Comparison of ENCODE assay signal across 8 cellular contexts in genomic region chr16:14974656-14975417, GRCh38. TPM values are rescaled to one million over a fixed set of nuclear protein-coding genes. Genes with fewer than 3 reads are reported as not detected.
DNase-seq lines count a peak whose midpoint lies in the region; ATAC-seq lines count a peak whose summit lies in the region.

A gene with protein sequence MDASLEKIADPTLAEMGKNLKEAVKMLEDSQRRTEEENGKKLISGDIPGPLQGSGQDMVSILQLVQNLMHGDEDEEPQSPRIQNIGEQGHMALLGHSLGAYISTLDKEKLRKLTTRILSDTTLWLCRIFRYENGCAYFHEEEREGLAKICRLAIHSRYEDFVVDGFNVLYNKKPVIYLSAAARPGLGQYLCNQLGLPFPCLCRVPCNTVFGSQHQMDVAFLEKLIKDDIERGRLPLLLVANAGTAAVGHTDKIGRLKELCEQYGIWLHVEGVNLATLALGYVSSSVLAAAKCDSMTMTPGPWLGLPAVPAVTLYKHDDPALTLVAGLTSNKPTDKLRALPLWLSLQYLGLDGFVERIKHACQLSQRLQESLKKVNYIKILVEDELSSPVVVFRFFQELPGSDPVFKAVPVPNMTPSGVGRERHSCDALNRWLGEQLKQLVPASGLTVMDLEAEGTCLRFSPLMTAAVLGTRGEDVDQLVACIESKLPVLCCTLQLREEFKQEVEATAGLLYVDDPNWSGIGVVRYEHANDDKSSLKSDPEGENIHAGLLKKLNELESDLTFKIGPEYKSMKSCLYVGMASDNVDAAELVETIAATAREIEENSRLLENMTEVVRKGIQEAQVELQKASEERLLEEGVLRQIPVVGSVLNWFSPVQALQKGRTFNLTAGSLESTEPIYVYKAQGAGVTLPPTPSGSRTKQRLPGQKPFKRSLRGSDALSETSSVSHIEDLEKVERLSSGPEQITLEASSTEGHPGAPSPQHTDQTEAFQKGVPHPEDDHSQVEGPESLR (plus strand): TSS chr16:14975026. CDS start chr16:14975200, 174 bp downstream.

- peak; percentile 94 for ATAC-seq in GM19372 (IDR thresholded peaks at IDR 0.05; ENCODE audit: low read depth, unreplicated experiment)
- peak; percentile 93 for ATAC-seq in HG03521 (IDR thresholded peaks at IDR 0.05; ENCODE audit: unreplicated experiment)
- peak; percentile 90 for ATAC-seq in left lobe of liver

- DNase-seq in C1 segment of cervical spinal cord (lab: John Stamatoyannopoulos, UW) (peak; percentile 30 to 95 (median 86)), NCI-H748 (lab: John Stamatoyannopoulos, UW; ENCODE audit: unreplicated experiment) (peak; percentile 85), dedifferentiated amniotic fluid mesenchymal stem cell (ENCODE audit: extremely low spot score) (peak; percentile 77), left lobe of liver (ENCODE audit: low spot score) (peak; percentile 97)
- DNase-seq in activated CD4-positive, alpha-beta T cell treated with anti-CD3 and anti-CD28 coated beads, Interleukin-2, amount 50 U/mL, for 1 hour: peak; percentile 99
- peak; percentile 99 for DNase-seq in stimulated activated CD4-positive, alpha-beta T cell treated with anti-CD3 and anti-CD28 coated beads, Interleukin-2, amount 100 ng/mL, for 24 hours

RNA-seq across cellular contexts. Expression of the gene that starts here (rescaled TPM):
- total RNA-seq in left lobe of liver: 117 TPM

Comparison
In these comparisons a context has a peak if more than half of its experiments do, and no peak if none do; other contexts are left out.
1. Peak in every context shown above with its lines: DNase-seq and ATAC-seq.